ENCODE assay signal across 24 cellular contexts in genomic region chr5:180739271-180739670, GRCh38. TPM values are rescaled to one million over a fixed set of nuclear protein-coding genes. Genes with fewer than 3 reads are reported as not detected.
"Had no signal": no experiment of that assay in that cellular context is flagged by ENCODE, and none has a peak within 500 bp of the region (broad histone marks: within the 10 kb centered on the region; RNA-seq: fewer than 3 reads in every experiment).

No MANE protein-coding gene starts in this region.

- ATAC-seq: activated naive CD8-positive, alpha-beta T cell treated with anti-CD3 and anti-CD28 coated beads, Interleukin-2, amount 50 U/mL, for 24 hours; heart left ventricle; left lobe of liver; naive thymus-derived CD4-positive, alpha-beta T cell; stimulated activated naive B cell treated with anti-CD40 and anti-IgM and Interleukin-4, amounts not matched to agents 10 μg/mL and 1 μg/mL and 100 μg/mL, for 72 hours had no signal

- H3K9me3 Mint-ChIP-seq: activated naive CD4-positive, alpha-beta T cell treated with anti-CD3 and anti-CD28 coated beads for 36 hours; activated naive CD8-positive, alpha-beta T cell treated with anti-CD3 and anti-CD28 coated beads, Interleukin-2, amount 50 U/mL, for 24 hours; activated T-helper 2 cell treated with anti-CD3 and anti-CD28 coated beads, Interferon-gamma antibody, Interleukin-2, Interleukin-4, amounts not matched to agents 10 μg/mL and 5 μg/mL and 100 μg/mL, durations not matched to agents 14 hours and 24 hours and 36 hours; naive thymus-derived CD4-positive, alpha-beta T cell; stimulated activated naive B cell treated with anti-CD40 and anti-IgM and Interleukin-4, amounts not matched to agents 10 μg/mL and 1 μg/mL and 100 μg/mL, for 72 hours had no signal

- H3K4me1 Mint-ChIP-seq: activated naive CD8-positive, alpha-beta T cell treated with anti-CD3 and anti-CD28 coated beads, Interleukin-2, amount 50 U/mL, for 24 hours had no signal

- H3K27ac Mint-ChIP-seq: activated naive CD4-positive, alpha-beta T cell treated with anti-CD3 and anti-CD28 coated beads for 36 hours; activated naive CD8-positive, alpha-beta T cell treated with anti-CD3 and anti-CD28 coated beads, Interleukin-2, amount 50 U/mL, for 24 hours; activated T-helper 2 cell treated with anti-CD3 and anti-CD28 coated beads, Interferon-gamma antibody, Interleukin-2, Interleukin-4, amounts not matched to agents 10 μg/mL and 5 μg/mL and 100 μg/mL, durations not matched to agents 14 hours and 24 hours and 36 hours; naive thymus-derived CD4-positive, alpha-beta T cell; stimulated activated naive B cell treated with anti-CD40 and anti-IgM and Interleukin-4, amounts not matched to agents 10 μg/mL and 1 μg/mL and 100 μg/mL, for 72 hours had no signal

- H3K9me3 ChIP-seq: ascending aorta, colonic mucosa, esophagus squamous epithelium, heart left ventricle, neutrophil, thyroid gland, uterus had no signal

- H3K4me3 ChIP-seq: ascending aorta, colonic mucosa, esophagus squamous epithelium, heart left ventricle, thyroid gland, uterus had no signal

- H3K36me3 ChIP-seq: ascending aorta, colonic mucosa, esophagus squamous epithelium, heart left ventricle, neutrophil, thyroid gland, uterus had no signal

- H3K27me3 ChIP-seq: ascending aorta, colonic mucosa, thyroid gland, uterus had no signal

- H3K4me3 Mint-ChIP-seq: activated naive CD4-positive, alpha-beta T cell treated with anti-CD3 and anti-CD28 coated beads for 36 hours; activated naive CD8-positive, alpha-beta T cell treated with anti-CD3 and anti-CD28 coated beads, Interleukin-2, amount 50 U/mL, for 24 hours; naive thymus-derived CD4-positive, alpha-beta T cell; stimulated activated naive B cell treated with anti-CD40 and anti-IgM and Interleukin-4, amounts not matched to agents 10 μg/mL and 1 μg/mL and 100 μg/mL, for 72 hours had no signal

- H3K4me1 ChIP-seq: ascending aorta, colonic mucosa, esophagus squamous epithelium, heart left ventricle, thyroid gland, uterus had no signal

- H3K36me3 Mint-ChIP-seq: stimulated activated naive B cell treated with anti-CD40 and anti-IgM and Interleukin-4, amounts not matched to agents 10 μg/mL and 1 μg/mL and 100 μg/mL, for 72 hours had no signal

- H3K27ac ChIP-seq: ascending aorta, colonic mucosa, esophagus squamous epithelium, heart left ventricle, neutrophil, thyroid gland, uterus, VCaP had no signal

- DNase-seq: activated CD4-positive, alpha-beta T cell treated with anti-CD3 and anti-CD28 coated beads, Interleukin-2, amount 50 U/mL, for 48 hours; activated naive CD4-positive, alpha-beta T cell treated with anti-CD3 and anti-CD28 coated beads for 36 hours; activated naive CD8-positive, alpha-beta T cell treated with anti-CD3 and anti-CD28 coated beads, Interleukin-2, amount 50 U/mL, for 24 hours; colonic mucosa; esophagus squamous epithelium; heart left ventricle; naive thymus-derived CD4-positive, alpha-beta T cell; stimulated activated CD4-positive, alpha-beta T cell treated with anti-CD3 and anti-CD28 coated beads, Interleukin-15, amount 100 ng/mL, for 24 hours; stimulated activated CD4-positive, alpha-beta T cell treated with anti-CD3 and anti-CD28 coated beads, Interleukin-4, amount 100 ng/mL, for 1 hour; stimulated activated naive B cell treated with anti-CD40 and anti-IgM and Interleukin-4, amounts not matched to agents 10 μg/mL and 1 μg/mL and 100 μg/mL, for 72 hours; T-helper 1 cell; T1000; thyroid gland; uterus had no signal

RNA-seq across cellular contexts. Expression of gene OR2Y1, which starts 0.6 kb away (rescaled TPM):
- total RNA-seq: activated naive CD4-positive, alpha-beta T cell treated with anti-CD3 and anti-CD28 coated beads for 36 hours; activated T-helper 2 cell treated with anti-CD3 and anti-CD28 coated beads, Interferon-gamma antibody, Interleukin-2, Interleukin-4, amounts not matched to agents 10 μg/mL and 5 μg/mL and 100 μg/mL, durations not matched to agents 14 hours and 24 hours and 36 hours; ascending aorta; cardiac septum; colonic mucosa; esophagus squamous epithelium; frontal cortex; heart left ventricle; left lobe of liver; mononuclear cell; naive thymus-derived CD4-positive, alpha-beta T cell; renal cortical epithelial cell; skeletal muscle tissue; thyroid gland; uterus had no signal
